9 cellular contexts compared by ENCODE assay signal in the genomic region with DNA sequence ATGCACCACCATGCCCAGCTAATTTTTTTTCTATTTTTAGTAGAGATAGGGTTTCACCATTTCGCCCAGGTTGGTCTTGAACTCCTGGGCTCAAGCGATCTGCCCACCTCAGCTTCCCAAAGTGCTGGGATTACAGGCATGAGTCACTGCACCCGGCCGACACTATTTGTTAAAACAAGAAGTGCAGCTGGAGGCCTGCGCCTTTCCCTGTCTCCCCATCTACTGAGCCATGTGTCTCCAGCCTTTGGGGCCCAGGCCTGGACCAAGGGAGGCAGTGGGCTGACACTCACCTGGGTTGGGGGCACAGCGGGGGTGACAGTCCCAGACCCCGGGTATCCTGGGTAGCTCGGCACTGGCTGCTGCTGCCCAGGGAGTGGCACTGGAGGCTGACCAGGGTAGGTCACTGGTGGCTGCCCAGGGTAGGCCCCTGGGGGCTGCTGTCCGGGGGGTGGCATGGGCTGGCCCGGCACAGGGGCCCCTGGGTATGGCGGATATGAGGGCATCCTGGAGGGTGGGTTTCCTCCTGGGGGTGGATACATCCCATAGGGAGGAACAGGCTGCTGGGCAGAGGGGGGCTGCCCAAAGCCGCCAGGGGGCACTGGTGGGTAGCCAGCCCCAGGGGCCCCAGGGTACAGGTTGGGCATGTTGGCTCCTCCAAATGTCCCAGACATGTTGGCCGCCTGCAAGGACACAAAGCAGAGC. TPM values are rescaled to one million over a fixed set of nuclear protein-coding genes. Genes with fewer than 3 reads are reported as not detected.
A peak's percentile ranks its signal among the peaks of the same experiment; 100 is the strongest.
DNase-seq lines count a peak whose midpoint lies in the region; ATAC-seq, FAIRE-seq and TF ChIP-seq lines count a peak whose summit lies in the region.
"Had no signal": no experiment of that assay in that cellular context is flagged by ENCODE, and none has a peak within 500 bp of the region (broad histone marks: within the 10 kb centered on the region; RNA-seq: fewer than 3 reads in every experiment).

No MANE protein-coding gene starts in this region.

- peak; percentile 49 for ATAC-seq in HG03095 (IDR thresholded peaks at IDR 0.05; ENCODE audit: unreplicated experiment)
- ATAC-seq in pancreas, result peak; percentile 59 to 85 (median 66)
- no peak for ATAC-seq in GM19467 (IDR thresholded peaks at IDR 0.05; ENCODE audit: unreplicated experiment)
- ATAC-seq in GM18870 (IDR thresholded peaks at IDR 0.05; ENCODE audit: unreplicated experiment), result no peak

- H3K27ac ChIP-seq in pancreas, result no peak overlapping the region
- H3K27ac ChIP-seq in effector memory CD4-positive, alpha-beta T cell (ENCODE audit: insufficient read depth, low read length, poor library complexity, severe bottlenecking), result no peak overlapping the region

- no peaks in the 10 kb centered on the region for H3K27me3 ChIP-seq in pancreas
- no peaks in the 10 kb centered on the region for H3K27me3 ChIP-seq in effector memory CD4-positive, alpha-beta T cell (replicated peaks; ENCODE audit: control insufficient read depth, insufficient read depth, low read length, poor library complexity, severe bottlenecking)

- no peak for FAIRE-seq in pancreas (lab: Jason Lieb, UNC)

- H3K36me3 ChIP-seq in pancreas, result peaks cover 4 to 34% (median 15%) of the 10 kb centered on the region in 3 donors
- peaks cover 82% of the 10 kb centered on the region for H3K36me3 ChIP-seq in effector memory CD4-positive, alpha-beta T cell (ENCODE audit: control insufficient read depth, insufficient read depth, low read length)

- intact Hi-C loops in pancreas (cut with DNase I), result no loop called here

- DNase-seq in GM12865 (ENCODE audit: low read depth), result peak; percentile 38
- DNase-seq in cardiac fibroblast (ENCODE audit: low read depth in 2 of 2), result no peak
- DNase-seq in pancreas, result peak; percentile 37 to 80 (median 56)
- no peak for DNase-seq in NCI-H526 treated with DMSO at 0.1 percent for 48 hours (lab: John Stamatoyannopoulos, UW)
- DNase-seq in effector memory CD4-positive, alpha-beta T cell, result no peak

- WGBS in pancreas, 2 donors, result 88 to 89% methylated on average over 13 of the region's 13 CpGs

- H3K4me3 ChIP-seq in GM12865 (ENCODE audit: low read depth, low read length), result no peak overlapping the region
- H3K4me3 ChIP-seq in cardiac fibroblast (replicated peaks in 1 of 2; ENCODE audit: low read depth in 2 of 2, low read length in 2 of 2), result no peak overlapping the region
- no peak overlapping the region for H3K4me3 ChIP-seq in pancreas
- no peak overlapping the region for H3K4me3 ChIP-seq in effector memory CD4-positive, alpha-beta T cell (ENCODE audit: insufficient read depth, low read depth, low read length, poor library complexity, severe bottlenecking)

- H3K9me3 ChIP-seq in pancreas, result no peaks in the 10 kb centered on the region
- H3K9me3 ChIP-seq in effector memory CD4-positive, alpha-beta T cell (ENCODE audit: control insufficient read depth, low read length), result no peaks in the 10 kb centered on the region

- H3K4me1 ChIP-seq in pancreas, result peaks cover 0 to 3% (median 0%) of the 10 kb centered on the region in 3 donors
- H3K4me1 ChIP-seq in effector memory CD4-positive, alpha-beta T cell (ENCODE audit: control insufficient read depth, insufficient read depth, low read length, poor library complexity, severe bottlenecking), result peaks cover 2% of the 10 kb centered on the region

- TF ChIP-seq CTCF in GM12865 (IDR thresholded peaks at IDR 0.05; ENCODE audit: insufficient read depth, low read depth, low read length, missing control alignments) (peak; percentile 60), cardiac fibroblast (IDR thresholded peaks at IDR 0.05; ENCODE audit: low read depth, low read length) (peak; percentile 17), pancreas (IDR thresholded peaks at IDR 0.05) (peak; percentile 21 to 29 (median 23))

RNA-seq across cellular contexts. Expression of a gene that starts 36.3 kb away (rescaled TPM):
- total RNA-seq in pancreas, result 1 to 10 TPM in 4 of 6 donors, under 1 TPM in 2; 0.63 to 6.7 (median 2.8) TPM
- 10 to 100 TPM in 1 of 2 donors, 1 to 10 TPM in 1; 7.6 to 14.6 TPM for polyA plus RNA-seq in pancreas
- total RNA-seq: activated CD8-positive, alpha-beta memory T cell treated with anti-CD3 and anti-CD28 coated beads for 36 hours had no signal

RNA-seq across cellular contexts. Expression of a gene that starts 36.5 kb away (rescaled TPM):
- 100 to 1,000 TPM in 2 of 6 donors, 10 to 100 TPM in 4; 74.0 to 140 (median 91.8) TPM for total RNA-seq in pancreas
- polyA plus RNA-seq in pancreas, result 100 to 1,000 TPM; 128 to 193 TPM

Comparison
In these comparisons a context has a peak if more than half of its experiments do, and no peak if none do; other contexts are left out.
1. DNase-seq: peak in GM12865 (single experiment) and pancreas (6 of 6); none in cardiac fibroblast (0 of 2), NCI-H526 treated with DMSO at 0.1 percent for 48 hours (single experiment) and effector memory CD4-positive, alpha-beta T cell (0 of 3).
2. ATAC-seq: peak in HG03095 (single experiment) and pancreas (4 of 4); none in GM19467 (single experiment) and GM18870 (single experiment).
3. Peak in every context shown above with its lines, with median percentiles within 50 percentile points of each other: CTCF ChIP-seq.